ENCODE assay signal across 12 cellular contexts in genomic region chr19:10299545-10300458, GRCh38.
DNase-seq lines count a peak whose midpoint lies in the region; TF ChIP-seq lines count a peak whose summit lies in the region.
"Had no signal": no experiment of that assay in that cellular context is flagged by ENCODE, and none has a peak within 500 bp of the region (broad histone marks: within the 10 kb centered on the region; RNA-seq: fewer than 3 reads in every experiment).

No MANE protein-coding gene starts in this region.

- no peaks in the 10 kb centered on the region for H3K79me2 ChIP-seq in Loucy (ENCODE audit: insufficient read depth, low read length)

- no peak overlapping the region for H3K4me2 ChIP-seq in Loucy (ENCODE audit: low read depth, low read length, poor library complexity, severe bottlenecking)

- no peak overlapping the region for H3K9ac ChIP-seq in Loucy (ENCODE audit: low read depth, low read length, poor library complexity, severe bottlenecking)

- no peaks in the 10 kb centered on the region for H3K4me1 ChIP-seq in Loucy (ENCODE audit: insufficient read depth, low read length, poor library complexity, severe bottlenecking)

- peak; percentile 25 to 42 for DNase-seq in AML-193 (lab: John Stamatoyannopoulos, UW)
- peak; percentile 79 for DNase-seq in WERI-Rb-1
- DNase-seq in HCEC 1CT, result no peak
- DNase-seq in midbrain (lab: John Stamatoyannopoulos, UW), result no peak
- no peak for DNase-seq in stimulated activated CD4-positive, alpha-beta T cell treated with anti-CD3 and anti-CD28 coated beads, Interleukin-4, amount 100 ng/mL, for 4 hours
- DNase-seq: activated B cell treated with CpG ODN at 0.5 μM for 24 hours; natural killer cell; NCI-H1092 treated with DMSO at 0.1 percent for 48 hours; Peyer's patch; stimulated activated naive CD4-positive, alpha-beta T cell had no signal

- no peaks in the 10 kb centered on the region for H3K9me2 ChIP-seq in Loucy (replicated peaks; ENCODE audit: low read depth, low read length)

- no peak overlapping the region for H3K4me3 ChIP-seq in Loucy (ENCODE audit: low read length, poor library complexity, severe bottlenecking)
- no peak overlapping the region for H3K4me3 ChIP-seq in WERI-Rb-1 (ENCODE audit: low read depth, low read length)
- H3K4me3 ChIP-seq: cardiac muscle cell, Peyer's patch had no signal

- H3K36me3 ChIP-seq in Loucy (ENCODE audit: insufficient read depth, low read length), result no peaks in the 10 kb centered on the region
- H3K36me3 ChIP-seq in WERI-Rb-1, result peaks cover 18% of the 10 kb centered on the region
- H3K36me3 ChIP-seq: cardiac muscle cell, Peyer's patch had no signal

- no peak for TF ChIP-seq CTCF in Loucy (conservative IDR thresholded peaks at IDR 0.05; ENCODE audit: low read length)
- 0 out of 2 replicates have a peak, but pooled peaks have one; percentile 5 for TF ChIP-seq CTCF in WERI-Rb-1 (IDR thresholded peaks at IDR 0.05; ENCODE audit: low read depth, low read length)

- H3K9me3 ChIP-seq in Loucy (ENCODE audit: insufficient read depth, low read depth, low read length) (no peaks in the 10 kb centered on the region), WERI-Rb-1 (ENCODE audit: severe bottlenecking) (no peaks in the 10 kb centered on the region)
- H3K9me3 ChIP-seq: Peyer's patch had no signal

- H3F3A ChIP-seq in Loucy (ENCODE audit: low read depth), result no peaks in the 10 kb centered on the region

- H4K20me1 ChIP-seq in Loucy (ENCODE audit: insufficient read depth, low read length, poor library complexity, severe bottlenecking), result no peaks in the 10 kb centered on the region

- peak overlapping the region; percentile 76 for H3K27ac ChIP-seq in WERI-Rb-1
- H3K27ac ChIP-seq: cardiac muscle cell, Peyer's patch had no signal

- H3K27me3 ChIP-seq in Loucy (ENCODE audit: insufficient read depth, low read length, poor library complexity, severe bottlenecking) (no peaks in the 10 kb centered on the region), WERI-Rb-1 (ENCODE audit: insufficient read depth, low read depth, severe bottlenecking) (no peaks in the 10 kb centered on the region)

- peak overlapping the region; percentile 5; the same call in 1 of the 2 replicates for H2AFZ ChIP-seq in Loucy (ENCODE audit: low read length)

Comparison
In these comparisons a context has a peak if more than half of its experiments do, and no peak if none do; other contexts are left out.
1. DNase-seq: peak in AML-193 (2 of 2) and WERI-Rb-1 (single experiment); none in HCEC 1CT (single experiment), midbrain (single experiment) and stimulated activated CD4-positive, alpha-beta T cell treated with anti-CD3 and anti-CD28 coated beads, Interleukin-4, amount 100 ng/mL, for 4 hours (0 of 2).